In genomic region chr16:78230832-78231231, GRCh38 we compare ENCODE assay signal across 21 cellular contexts.
DNase-seq lines count a peak whose midpoint lies in the region; ATAC-seq and TF ChIP-seq lines count a peak whose summit lies in the region.
"Had no signal": no experiment of that assay in that cellular context is flagged by ENCODE, and none has a peak within 500 bp of the region (broad histone marks: within the 10 kb centered on the region; RNA-seq: fewer than 3 reads in every experiment).

No MANE protein-coding gene starts in this region.

- POLR2A ChIA-PET in Panc1 (lab: Charles Lee): no interaction called here

- H3K27me3 Mint-ChIP-seq in nephron progenitor cell (ENCODE audit: low read depth, poor library complexity) (peaks cover 4% of the 10 kb centered on the region), natural killer cell (ENCODE audit: low read depth in 2 of 2) (no peaks in the 10 kb centered on the region)
- H3K27me3 Mint-ChIP-seq: activated T-helper 17 cell treated with anti-CD3 and anti-CD28 coated beads, Interleukin-2, amount 50 U/mL, for 72 hours; effector memory CD8-positive, alpha-beta T cell; naive B cell had no signal

- H3K36me3 Mint-ChIP-seq in nephron progenitor cell (ENCODE audit: low read depth): no peaks in the 10 kb centered on the region
- no peaks in the 10 kb centered on the region for H3K36me3 Mint-ChIP-seq in natural killer cell
- H3K36me3 Mint-ChIP-seq: naive B cell had no signal

- BruUV-seq in Panc1 (replicated peaks; lab: Mats Ljungman, UMichigan): no TSS peak

- H3K9me3 Mint-ChIP-seq in nephron progenitor cell (no peaks in the 10 kb centered on the region), natural killer cell (no peaks in the 10 kb centered on the region)
- H3K9me3 Mint-ChIP-seq: activated T-helper 17 cell treated with anti-CD3 and anti-CD28 coated beads, Interleukin-2, amount 50 U/mL, for 72 hours; effector memory CD8-positive, alpha-beta T cell; naive B cell; T-helper 1 cell treated with Interleukin-12 subunit alpha and Interleukin-12 subunit beta and Interleukin-4 antibody, amounts not matched to agents 30 μg/mL and 1 μg/mL, for 36 hours had no signal

- H3K4me1 Mint-ChIP-seq in nephron progenitor cell (peaks cover 35% of the 10 kb centered on the region), natural killer cell (peaks cover 6% of the 10 kb centered on the region in 2 donors)
- H3K4me1 Mint-ChIP-seq: activated T-helper 17 cell treated with anti-CD3 and anti-CD28 coated beads, Interleukin-2, amount 50 U/mL, for 72 hours had no signal

- intact Hi-C loops in Panc1 (cut with micrococcal nuclease; ENCODE audit: unreplicated experiment) (no loop called here), natural killer cell (cut with micrococcal nuclease) (no loop called here)

- H3K27ac Mint-ChIP-seq in nephron progenitor cell (peak overlapping the region; percentile 45), natural killer cell (no peak overlapping the region)
- H3K27ac Mint-ChIP-seq: activated T-helper 17 cell treated with anti-CD3 and anti-CD28 coated beads, Interleukin-2, amount 50 U/mL, for 72 hours; effector memory CD8-positive, alpha-beta T cell; naive B cell; T-helper 1 cell treated with Interleukin-12 subunit alpha and Interleukin-12 subunit beta and Interleukin-4 antibody, amounts not matched to agents 30 μg/mL and 1 μg/mL, for 36 hours had no signal

- no peak overlapping the region for H3K4me3 Mint-ChIP-seq in nephron progenitor cell
- no peak overlapping the region for H3K4me3 Mint-ChIP-seq in natural killer cell
- H3K4me3 Mint-ChIP-seq: activated T-helper 17 cell treated with anti-CD3 and anti-CD28 coated beads, Interleukin-2, amount 50 U/mL, for 72 hours; effector memory CD8-positive, alpha-beta T cell; naive B cell; T-helper 1 cell treated with Interleukin-12 subunit alpha and Interleukin-12 subunit beta and Interleukin-4 antibody, amounts not matched to agents 30 μg/mL and 1 μg/mL, for 36 hours had no signal

- no peak overlapping the region for H3K27ac ChIP-seq in Panc1 (ENCODE audit: low read length)
- H3K27ac ChIP-seq: BLaER1, gastroesophageal sphincter had no signal

- DNase-seq in HCEC 1CT (peak; percentile 13), Panc1 (ENCODE audit: low read depth, low spot score) (no peak), nephron progenitor cell (no peak), natural killer cell (no peak), ACHN (no peak)
- DNase-seq: DMS79; effector memory CD8-positive, alpha-beta T cell; Karpas-422; naive B cell; NCI-H1436; NK-92 treated with Interleukin-12 subunit alpha and Interleukin-12 subunit beta, amount 100 ng/mL, for 24 hours; posterior cingulate gyrus had no signal

- peaks cover 4% of the 10 kb centered on the region; the same call in 1 of the 2 replicates for H3K4me1 ChIP-seq in Panc1 (ENCODE audit: control insufficient read depth, insufficient read depth, low read length)
- H3K4me1 ChIP-seq: gastroesophageal sphincter, HAP-1 had no signal

- H3K4me3 ChIP-seq in Panc1 (ENCODE audit: low read depth in 2 of 2, low read length in 2 of 2): no peak overlapping the region
- H3K4me3 ChIP-seq: BLaER1, gastroesophageal sphincter, HAP-1 had no signal

- no peaks in the 10 kb centered on the region for H3K9me3 ChIP-seq in Panc1 (ENCODE audit: control insufficient read depth, insufficient read depth, low read depth, low read length)
- H3K9me3 ChIP-seq: BLaER1, gastroesophageal sphincter, HAP-1 had no signal

- in situ Hi-C loops in Panc1 (cut with HindIII; ENCODE audit: low pct_unique_long_range_greater_than_20kb, low sequenced_read_pairs): no loop called here
- in situ Hi-C loops in ACHN (cut with HindIII; ENCODE audit: low pct_ligation_motif_present, low pct_unique_long_range_greater_than_20kb, low sequenced_read_pairs): no loop called here

- TF ChIP-seq CTCF in Panc1 (IDR thresholded peaks at IDR 0.05): no peak
- TF ChIP-seq CTCF in nephron progenitor cell (IDR thresholded peaks at IDR 0.05): no peak
- TF ChIP-seq CTCF in natural killer cell (IDR thresholded peaks at IDR 0.05): no peak

- H3K27me3 ChIP-seq in Panc1 (ENCODE audit: control insufficient read depth, insufficient read depth, low read length): no peaks in the 10 kb centered on the region
- H3K27me3 ChIP-seq: BLaER1, gastroesophageal sphincter had no signal

- CTCF ChIA-PET in Panc1 (lab: Charles Lee): no interaction called here

- ATAC-seq in Panc1 (peak; percentile 62; the same call in 1 of the 2 replicates), esophagus mucosa (peak; percentile 88), natural killer cell (no peak), GM19023 (IDR thresholded peaks at IDR 0.05; ENCODE audit: unreplicated experiment) (no peak), HG02981 (IDR thresholded peaks at IDR 0.05; ENCODE audit: unreplicated experiment) (no peak)
- ATAC-seq: activated T-helper 17 cell treated with anti-CD3 and anti-CD28 coated beads, Interleukin-2, amount 50 U/mL, for 72 hours; effector memory CD8-positive, alpha-beta T cell; gastroesophageal sphincter; Right ventricle myocardium inferior had no signal

- H3K36me3 ChIP-seq in Panc1 (ENCODE audit: control insufficient read depth, insufficient read depth, low read length): no peaks in the 10 kb centered on the region
- H3K36me3 ChIP-seq: BLaER1, gastroesophageal sphincter, HAP-1 had no signal

Comparison
In these comparisons a context has a peak if more than half of its experiments do, and no peak if none do; other contexts are left out.
1. ATAC-seq: peak in Panc1 (single experiment) and esophagus mucosa (single experiment); none in natural killer cell (0 of 3), GM19023 (single experiment) and HG02981 (single experiment).